ENCODE assay signal across 1 cellular context in the genomic region with DNA sequence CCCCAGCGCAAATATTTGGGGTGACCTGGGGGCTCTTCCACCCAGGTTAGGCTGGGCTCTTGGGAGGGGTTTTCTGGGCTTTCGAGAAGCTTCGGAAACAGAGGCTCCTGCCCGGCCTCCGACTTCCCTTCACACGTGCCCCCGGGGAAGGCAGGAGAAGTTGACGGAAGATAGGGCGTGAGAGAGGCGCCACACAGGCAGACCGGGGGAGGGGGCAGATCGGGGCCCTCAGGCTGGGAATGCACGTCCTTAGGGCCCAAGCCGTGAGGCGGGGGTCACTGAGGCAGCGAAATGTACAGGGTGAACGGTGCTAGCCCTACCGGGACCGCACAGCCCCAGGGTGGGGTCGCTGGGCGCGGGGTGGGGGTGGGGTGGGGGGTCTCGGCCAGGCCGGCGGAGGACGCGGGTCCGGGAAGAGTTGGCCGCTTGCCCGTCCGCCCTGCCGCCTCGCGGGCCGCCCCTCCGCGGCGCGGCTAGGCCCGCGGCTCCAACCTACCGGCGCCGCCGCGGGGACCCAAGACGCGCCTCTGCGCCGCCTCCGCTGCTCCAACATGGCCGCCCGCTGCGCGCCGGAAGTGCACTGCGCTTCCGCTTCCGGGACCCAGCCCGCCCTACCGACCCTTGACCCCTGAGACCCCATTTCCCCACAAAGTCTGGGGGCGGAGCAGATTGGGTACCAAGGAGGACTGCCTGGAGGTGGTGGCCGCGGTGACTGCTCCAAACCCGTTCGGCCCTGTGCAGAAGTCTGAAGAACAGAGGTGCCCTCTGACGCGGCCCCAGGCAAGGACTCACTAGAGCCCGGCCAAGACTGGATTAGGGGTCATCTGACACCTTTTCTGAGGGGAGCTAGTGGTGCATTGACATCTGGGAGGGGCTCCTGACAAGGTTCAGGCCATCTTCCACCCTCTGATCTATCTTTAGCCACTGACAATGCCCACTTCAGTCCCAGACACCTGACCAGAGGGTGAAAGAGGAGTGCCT.
A peak's percentile ranks its signal among the peaks of the same experiment; 100 is the strongest.
TF ChIP-seq lines count a peak whose summit lies in the region.

CCDC71 (minus strand) TSS at position 561 of the 981 bp plus-strand sequence. CDS start 2,123 bp downstream, outside the sequence.

TF ChIP-seq in HepG2, 621 proteins besides CTCF, POLR2A, EP300 and RAD21 (continued from another document and continues in another):
- TF ChIP-seq, protein P1, sequence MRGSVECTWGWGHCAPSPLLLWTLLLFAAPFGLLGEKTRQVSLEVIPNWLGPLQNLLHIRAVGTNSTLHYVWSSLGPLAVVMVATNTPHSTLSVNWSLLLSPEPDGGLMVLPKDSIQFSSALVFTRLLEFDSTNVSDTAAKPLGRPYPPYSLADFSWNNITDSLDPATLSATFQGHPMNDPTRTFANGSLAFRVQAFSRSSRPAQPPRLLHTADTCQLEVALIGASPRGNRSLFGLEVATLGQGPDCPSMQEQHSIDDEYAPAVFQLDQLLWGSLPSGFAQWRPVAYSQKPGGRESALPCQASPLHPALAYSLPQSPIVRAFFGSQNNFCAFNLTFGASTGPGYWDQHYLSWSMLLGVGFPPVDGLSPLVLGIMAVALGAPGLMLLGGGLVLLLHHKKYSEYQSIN (CRISPR knock-in tag; IDR thresholded peaks at IDR 0.05; ENCODE audit: borderline replicate concordance), result no peak
- TF ChIP-seq ZNF468 (CRISPR knock-in tag; IDR thresholded peaks at IDR 0.05) (0 out of 2 replicates have a peak, but pooled peaks have one; percentile 62), ZMYM2 (CRISPR knock-in tag; IDR thresholded peaks at IDR 0.05) (no peak), ZEB1 (IDR thresholded peaks at IDR 0.05; ENCODE audit: insufficient replicate concordance, low read depth) (no peak), HDAC1 (CRISPR knock-in tag; IDR thresholded peaks at IDR 0.05) (0 out of 2 replicates have a peak, but pooled peaks have one; percentile 55), SRSF1 (optimal IDR thresholded peaks at IDR 0.05; ENCODE audit: low read depth, low read length) (no peak), ZNF512 (CRISPR knock-in tag; IDR thresholded peaks at IDR 0.05) (no peak), MAF1 (CRISPR knock-in tag; IDR thresholded peaks at IDR 0.05; ENCODE audit: borderline replicate concordance) (no peak), ZNF564 (CRISPR knock-in tag; IDR thresholded peaks at IDR 0.05) (0 out of 2 replicates have a peak, but pooled peaks have one; percentile 7), NR2F1 (CRISPR knock-in tag; IDR thresholded peaks at IDR 0.05) (peak; percentile 91 to 94), FOXO1 (CRISPR knock-in tag; IDR thresholded peaks at IDR 0.05) (no peak; the same call in 1 of the 2 replicates), ZNF17 (CRISPR knock-in tag; IDR thresholded peaks at IDR 0.05) (no peak), ZNF850 (CRISPR knock-in tag; conservative IDR thresholded peaks at IDR 0.05) (no peak), MIXL1 (CRISPR knock-in tag; IDR thresholded peaks at IDR 0.05) (no peak), ZNF446 (CRISPR knock-in tag; IDR thresholded peaks at IDR 0.05) (0 out of 2 replicates have a peak, but pooled peaks have one; percentile 40), CBX5 (CRISPR knock-in tag; IDR thresholded peaks at IDR 0.05; ENCODE audit: borderline replicate concordance) (no peak), ARNTL (CRISPR knock-in tag; IDR thresholded peaks at IDR 0.05) (no peak), ZNF12 (CRISPR knock-in tag; IDR thresholded peaks at IDR 0.05) (no peak), TAF15 (IDR thresholded peaks at IDR 0.05; ENCODE audit: low read depth, low read length, poor library complexity, severe bottlenecking) (no peak), KDM1A (CRISPR knock-in tag; IDR thresholded peaks at IDR 0.05) (peak; percentile 58; the same call in 1 of the 2 replicates), ZZZ3 (CRISPR knock-in tag; IDR thresholded peaks at IDR 0.05; ENCODE audit: borderline replicate concordance) (no peak), ZNF232 (CRISPR knock-in tag; IDR thresholded peaks at IDR 0.05; ENCODE audit: borderline replicate concordance) (no peak), FLYWCH1 (CRISPR knock-in tag; IDR thresholded peaks at IDR 0.05) (no peak), ZBTB42 (CRISPR knock-in tag; IDR thresholded peaks at IDR 0.05) (no peak), ZNF558 (CRISPR knock-in tag; IDR thresholded peaks at IDR 0.05; ENCODE audit: borderline replicate concordance) (no peak; the same call in 1 of the 2 replicates), ZBTB20 (CRISPR knock-in tag; IDR thresholded peaks at IDR 0.05; ENCODE audit: borderline replicate concordance, low read depth) (0 out of 2 replicates have a peak, but pooled peaks have one; percentile 39), ATF5 (CRISPR knock-in tag; IDR thresholded peaks at IDR 0.05; ENCODE audit: low read depth) (0 out of 2 replicates have a peak, but pooled peaks have one; percentile 40), HOXA7 (CRISPR knock-in tag; IDR thresholded peaks at IDR 0.05) (no peak), ZMAT5 (CRISPR knock-in tag; IDR thresholded peaks at IDR 0.05; ENCODE audit: borderline replicate concordance, low read depth) (no peak), CENPX (CRISPR knock-in tag; IDR thresholded peaks at IDR 0.05) (no peak), UBTF (CRISPR knock-in tag; IDR thresholded peaks at IDR 0.05) (0 out of 2 replicates have a peak, but pooled peaks have one; percentile 9)
- TF ChIP-seq, protein P2, sequence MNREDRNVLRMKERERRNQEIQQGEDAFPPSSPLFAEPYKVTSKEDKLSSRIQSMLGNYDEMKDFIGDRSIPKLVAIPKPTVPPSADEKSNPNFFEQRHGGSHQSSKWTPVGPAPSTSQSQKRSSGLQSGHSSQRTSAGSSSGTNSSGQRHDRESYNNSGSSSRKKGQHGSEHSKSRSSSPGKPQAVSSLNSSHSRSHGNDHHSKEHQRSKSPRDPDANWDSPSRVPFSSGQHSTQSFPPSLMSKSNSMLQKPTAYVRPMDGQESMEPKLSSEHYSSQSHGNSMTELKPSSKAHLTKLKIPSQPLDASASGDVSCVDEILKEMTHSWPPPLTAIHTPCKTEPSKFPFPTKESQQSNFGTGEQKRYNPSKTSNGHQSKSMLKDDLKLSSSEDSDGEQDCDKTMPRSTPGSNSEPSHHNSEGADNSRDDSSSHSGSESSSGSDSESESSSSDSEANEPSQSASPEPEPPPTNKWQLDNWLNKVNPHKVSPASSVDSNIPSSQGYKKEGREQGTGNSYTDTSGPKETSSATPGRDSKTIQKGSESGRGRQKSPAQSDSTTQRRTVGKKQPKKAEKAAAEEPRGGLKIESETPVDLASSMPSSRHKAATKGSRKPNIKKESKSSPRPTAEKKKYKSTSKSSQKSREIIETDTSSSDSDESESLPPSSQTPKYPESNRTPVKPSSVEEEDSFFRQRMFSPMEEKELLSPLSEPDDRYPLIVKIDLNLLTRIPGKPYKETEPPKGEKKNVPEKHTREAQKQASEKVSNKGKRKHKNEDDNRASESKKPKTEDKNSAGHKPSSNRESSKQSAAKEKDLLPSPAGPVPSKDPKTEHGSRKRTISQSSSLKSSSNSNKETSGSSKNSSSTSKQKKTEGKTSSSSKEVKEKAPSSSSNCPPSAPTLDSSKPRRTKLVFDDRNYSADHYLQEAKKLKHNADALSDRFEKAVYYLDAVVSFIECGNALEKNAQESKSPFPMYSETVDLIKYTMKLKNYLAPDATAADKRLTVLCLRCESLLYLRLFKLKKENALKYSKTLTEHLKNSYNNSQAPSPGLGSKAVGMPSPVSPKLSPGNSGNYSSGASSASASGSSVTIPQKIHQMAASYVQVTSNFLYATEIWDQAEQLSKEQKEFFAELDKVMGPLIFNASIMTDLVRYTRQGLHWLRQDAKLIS (CRISPR knock-in tag; IDR thresholded peaks at IDR 0.05), result no peak
- TF ChIP-seq, protein P3, sequence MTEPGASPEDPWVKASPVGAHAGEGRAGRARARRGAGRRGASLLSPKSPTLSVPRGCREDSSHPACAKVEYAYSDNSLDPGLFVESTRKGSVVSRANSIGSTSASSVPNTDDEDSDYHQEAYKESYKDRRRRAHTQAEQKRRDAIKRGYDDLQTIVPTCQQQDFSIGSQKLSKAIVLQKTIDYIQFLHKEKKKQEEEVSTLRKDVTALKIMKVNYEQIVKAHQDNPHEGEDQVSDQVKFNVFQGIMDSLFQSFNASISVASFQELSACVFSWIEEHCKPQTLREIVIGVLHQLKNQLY (CRISPR knock-in tag; IDR thresholded peaks at IDR 0.05), result peak; percentile 54; the same call in 1 of the 2 replicates
- TF ChIP-seq, protein P4, sequence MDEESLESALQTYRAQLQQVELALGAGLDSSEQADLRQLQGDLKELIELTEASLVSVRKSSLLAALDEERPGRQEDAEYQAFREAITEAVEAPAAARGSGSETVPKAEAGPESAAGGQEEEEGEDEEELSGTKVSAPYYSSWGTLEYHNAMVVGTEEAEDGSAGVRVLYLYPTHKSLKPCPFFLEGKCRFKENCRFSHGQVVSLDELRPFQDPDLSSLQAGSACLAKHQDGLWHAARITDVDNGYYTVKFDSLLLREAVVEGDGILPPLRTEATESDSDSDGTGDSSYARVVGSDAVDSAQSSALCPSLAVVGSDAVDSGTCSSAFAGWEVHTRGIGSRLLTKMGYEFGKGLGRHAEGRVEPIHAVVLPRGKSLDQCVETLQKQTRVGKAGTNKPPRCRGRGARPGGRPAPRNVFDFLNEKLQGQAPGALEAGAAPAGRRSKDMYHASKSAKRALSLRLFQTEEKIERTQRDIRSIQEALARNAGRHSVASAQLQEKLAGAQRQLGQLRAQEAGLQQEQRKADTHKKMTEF (CRISPR knock-in tag; IDR thresholded peaks at IDR 0.05), result no peak; the same call in 1 of the 2 replicates
- TF ChIP-seq, protein P5, sequence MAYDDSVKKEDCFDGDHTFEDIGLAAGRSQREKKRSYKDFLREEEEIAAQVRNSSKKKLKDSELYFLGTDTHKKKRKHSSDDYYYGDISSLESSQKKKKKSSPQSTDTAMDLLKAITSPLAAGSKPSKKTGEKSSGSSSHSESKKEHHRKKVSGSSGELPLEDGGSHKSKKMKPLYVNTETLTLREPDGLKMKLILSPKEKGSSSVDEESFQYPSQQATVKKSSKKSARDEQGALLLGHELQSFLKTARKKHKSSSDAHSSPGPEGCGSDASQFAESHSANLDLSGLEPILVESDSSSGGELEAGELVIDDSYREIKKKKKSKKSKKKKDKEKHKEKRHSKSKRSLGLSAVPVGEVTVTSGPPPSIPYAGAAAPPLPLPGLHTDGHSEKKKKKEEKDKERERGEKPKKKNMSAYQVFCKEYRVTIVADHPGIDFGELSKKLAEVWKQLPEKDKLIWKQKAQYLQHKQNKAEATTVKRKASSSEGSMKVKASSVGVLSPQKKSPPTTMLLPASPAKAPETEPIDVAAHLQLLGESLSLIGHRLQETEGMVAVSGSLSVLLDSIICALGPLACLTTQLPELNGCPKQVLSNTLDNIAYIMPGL (CRISPR knock-in tag; IDR thresholded peaks at IDR 0.05; ENCODE audit: borderline replicate concordance in 1 of 2, low read depth in 1 of 2), result 0 out of 4 replicates have a peak, but pooled peaks of 1 of the 2 experiments have one; percentile 27
- TF ChIP-seq, protein P6, sequence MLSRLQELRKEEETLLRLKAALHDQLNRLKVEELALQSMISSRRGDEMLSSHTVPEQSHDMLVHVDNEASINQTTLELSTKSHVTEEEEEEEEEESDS (CRISPR knock-in tag; IDR thresholded peaks at IDR 0.05; ENCODE audit: borderline replicate concordance), result no peak
- TF ChIP-seq, protein P7, sequence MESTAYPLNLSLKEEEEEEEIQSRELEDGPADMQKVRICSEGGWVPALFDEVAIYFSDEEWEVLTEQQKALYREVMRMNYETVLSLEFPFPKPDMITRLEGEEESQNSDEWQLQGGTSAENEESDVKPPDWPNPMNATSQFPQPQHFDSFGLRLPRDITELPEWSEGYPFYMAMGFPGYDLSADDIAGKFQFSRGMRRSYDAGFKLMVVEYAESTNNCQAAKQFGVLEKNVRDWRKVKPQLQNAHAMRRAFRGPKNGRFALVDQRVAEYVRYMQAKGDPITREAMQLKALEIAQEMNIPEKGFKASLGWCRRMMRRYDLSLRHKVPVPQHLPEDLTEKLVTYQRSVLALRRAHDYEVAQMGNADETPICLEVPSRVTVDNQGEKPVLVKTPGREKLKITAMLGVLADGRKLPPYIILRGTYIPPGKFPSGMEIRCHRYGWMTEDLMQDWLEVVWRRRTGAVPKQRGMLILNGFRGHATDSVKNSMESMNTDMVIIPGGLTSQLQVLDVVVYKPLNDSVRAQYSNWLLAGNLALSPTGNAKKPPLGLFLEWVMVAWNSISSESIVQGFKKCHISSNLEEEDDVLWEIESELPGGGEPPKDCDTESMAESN (CRISPR knock-in tag; conservative IDR thresholded peaks at IDR 0.05), result peak; percentile 58; the same call in 1 of the 2 replicates
